ENCODE assay signal across 25 cellular contexts in the genomic region with DNA sequence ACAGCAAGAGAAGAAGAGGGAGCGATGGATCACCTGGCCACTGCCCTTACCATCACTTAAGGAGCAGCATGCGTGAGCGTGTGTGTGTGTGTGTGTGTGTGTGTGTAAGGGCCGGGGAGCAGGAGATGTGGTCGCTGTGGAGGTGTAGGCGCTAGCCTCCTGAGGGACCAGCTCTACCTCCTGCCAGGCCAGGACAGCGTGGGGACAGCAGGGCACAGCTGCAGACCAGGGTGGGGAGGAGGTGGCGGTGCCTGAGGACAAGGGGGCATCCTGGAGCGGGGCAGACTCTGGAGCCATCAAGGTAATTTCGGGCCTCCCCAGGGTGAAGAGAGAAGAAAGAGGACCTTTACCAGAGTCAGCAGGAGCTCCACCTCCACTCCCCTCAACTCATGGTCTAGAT.
"Had no signal": no experiment of that assay in that cellular context is flagged by ENCODE, and none has a peak within 500 bp of the region (broad histone marks: within the 10 kb centered on the region; RNA-seq: fewer than 3 reads in every experiment).

No MANE protein-coding gene starts in this region.

- H3K4me1 Mint-ChIP-seq: nephron; stimulated activated effector memory CD8-positive, alpha-beta T cell treated with anti-CD3 and anti-CD28 coated beads, Interleukin-12 subunit alpha, Interleukin-12 subunit beta, amount 100 ng/mL, for 72 hours had no signal

- H2AFZ ChIP-seq: parathyroid adenoma had no signal

- H3K27me3 ChIP-seq: gastrocnemius medialis, neutrophil, right lobe of liver, tibial nerve, upper lobe of right lung, uterus had no signal

- H3K9me3 ChIP-seq: gastrocnemius medialis, neutrophil, right lobe of liver, thoracic aorta, tibial nerve, upper lobe of right lung, uterus had no signal

- H3K27ac Mint-ChIP-seq: endodermal cell; naive thymus-derived CD4-positive, alpha-beta T cell; nephron; progenitor cell of endocrine pancreas; stimulated activated effector memory CD8-positive, alpha-beta T cell treated with anti-CD3 and anti-CD28 coated beads, Interleukin-12 subunit alpha, Interleukin-12 subunit beta, amount 100 ng/mL, for 72 hours; stimulated activated naive CD8-positive, alpha-beta T cell treated with anti-CD3 and anti-CD28 coated beads, Interleukin-15, Interleukin-2, amounts not matched to agents 100 ng/mL and 50 ng/mL, for 24 hours had no signal

- DNase-seq: cerebellar nuclear complex; effector CD8-positive, alpha-beta T cell; endodermal cell; foreskin fibroblast; gastrocnemius medialis; head of caudate nucleus; mesenchymal stem cell; midbrain; naive thymus-derived CD4-positive, alpha-beta T cell; right lobe of liver; small intestine; stimulated activated CD4-positive, alpha-beta T cell treated with anti-CD3 and anti-CD28 coated beads, Interleukin-12 subunit alpha, Interleukin-12 subunit beta, amount 100 ng/mL, for 4 hours; stimulated activated CD4-positive, alpha-beta T cell treated with anti-CD3 and anti-CD28 coated beads, Interleukin-1b, Interleukin-23, amount 100 ng/mL, for 48 hours; stimulated activated CD4-positive, alpha-beta T cell treated with anti-CD3 and anti-CD28 coated beads, Interleukin-4, amount 100 ng/mL, for 24 hours; upper lobe of right lung; uterus had no signal

- H3K4me1 ChIP-seq: gastrocnemius medialis, parathyroid adenoma, right lobe of liver, tibial nerve, upper lobe of right lung, uterus had no signal

- H3K27me3 Mint-ChIP-seq: stimulated activated naive CD8-positive, alpha-beta T cell treated with anti-CD3 and anti-CD28 coated beads, Interleukin-15, Interleukin-2, amounts not matched to agents 100 ng/mL and 50 ng/mL, for 24 hours had no signal

- H3K4me3 ChIP-seq: gastrocnemius medialis, right lobe of liver, thoracic aorta, tibial nerve, upper lobe of right lung, uterus had no signal

- H3K4me3 Mint-ChIP-seq: endodermal cell; naive thymus-derived CD4-positive, alpha-beta T cell; nephron; stimulated activated effector memory CD8-positive, alpha-beta T cell treated with anti-CD3 and anti-CD28 coated beads, Interleukin-12 subunit alpha, Interleukin-12 subunit beta, amount 100 ng/mL, for 72 hours; stimulated activated naive CD8-positive, alpha-beta T cell treated with anti-CD3 and anti-CD28 coated beads, Interleukin-15, Interleukin-2, amounts not matched to agents 100 ng/mL and 50 ng/mL, for 24 hours had no signal

- H3K79me2 ChIP-seq: parathyroid adenoma had no signal

- H3K9ac ChIP-seq: parathyroid adenoma had no signal

- H3K9me3 Mint-ChIP-seq: endodermal cell; nephron; stimulated activated effector memory CD8-positive, alpha-beta T cell treated with anti-CD3 and anti-CD28 coated beads, Interleukin-12 subunit alpha, Interleukin-12 subunit beta, amount 100 ng/mL, for 72 hours; stimulated activated naive CD8-positive, alpha-beta T cell treated with anti-CD3 and anti-CD28 coated beads, Interleukin-15, Interleukin-2, amounts not matched to agents 100 ng/mL and 50 ng/mL, for 24 hours had no signal

- H3K36me3 ChIP-seq: gastrocnemius medialis, neutrophil, right lobe of liver, thoracic aorta, tibial nerve, upper lobe of right lung, uterus had no signal

- H3K36me3 Mint-ChIP-seq: naive thymus-derived CD4-positive, alpha-beta T cell; stimulated activated effector memory CD8-positive, alpha-beta T cell treated with anti-CD3 and anti-CD28 coated beads, Interleukin-12 subunit alpha, Interleukin-12 subunit beta, amount 100 ng/mL, for 72 hours had no signal

- H3K27ac ChIP-seq: epithelial cell of prostate, gastrocnemius medialis, neutrophil, parathyroid adenoma, right lobe of liver, thoracic aorta, tibial nerve, upper lobe of right lung, uterus had no signal
